37 cellular contexts compared by ENCODE assay signal in the genomic region with DNA sequence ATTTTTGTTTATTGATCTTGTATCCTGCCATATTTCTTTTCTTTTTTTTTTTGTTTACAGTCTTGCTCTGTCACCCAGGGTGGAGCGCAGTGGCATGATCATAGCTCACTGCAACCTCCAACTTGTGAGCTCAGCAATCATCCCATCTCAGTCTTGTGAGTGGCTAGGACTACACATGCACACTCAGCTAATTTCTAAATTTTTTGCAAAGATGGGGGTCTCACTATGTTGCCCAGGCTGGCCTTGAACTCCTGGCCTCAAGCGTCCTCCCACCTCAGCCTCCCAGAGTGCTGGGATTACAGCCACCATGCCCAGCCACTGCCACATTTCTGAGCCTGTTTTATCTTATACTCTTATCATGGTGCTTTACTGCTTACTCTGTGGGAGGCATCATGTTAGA.
"Had no signal": no experiment of that assay in that cellular context is flagged by ENCODE, and none has a peak within 500 bp of the region (broad histone marks: within the 10 kb centered on the region; RNA-seq: fewer than 3 reads in every experiment).

No MANE protein-coding gene starts in this region.

- H3K4me3 ChIP-seq: adrenal gland, body of pancreas, breast epithelium had no signal

- H3K36me3 Mint-ChIP-seq: activated CD8-positive, alpha-beta memory T cell treated with anti-CD3 and anti-CD28 coated beads, Interleukin-2, amount 10 ng/mL, durations not matched to agents 7 days and 5 days; activated naive CD4-positive, alpha-beta T cell treated with anti-CD3 and anti-CD28 coated beads, Interleukin-2, amount 10 ng/mL, durations not matched to agents 7 days and 5 days; activated naive CD4-positive, alpha-beta T cell treated with anti-CD3 and anti-CD28 coated beads, Interleukin-2, amount 50 U/mL, for 24 hours; activated naive CD8-positive, alpha-beta T cell treated with anti-CD3 and anti-CD28 coated beads, Interleukin-2, amount 10 ng/mL, durations not matched to agents 7 days and 5 days had no signal

- H3K27me3 Mint-ChIP-seq: activated CD4-positive, alpha-beta memory T cell treated with anti-CD3 and anti-CD28 coated beads, Interleukin-2, amount 10 ng/mL, durations not matched to agents 7 days and 5 days; activated CD4-positive, alpha-beta T cell treated with anti-CD3 and anti-CD28 coated beads for 36 hours; activated CD4-positive, alpha-beta T cell treated with anti-CD3 and anti-CD28 coated beads, Interleukin-2, amount 10 ng/mL, durations not matched to agents 7 days and 5 days; activated CD8-positive, alpha-beta memory T cell treated with anti-CD3 and anti-CD28 coated beads, Interleukin-2, amount 10 ng/mL, durations not matched to agents 7 days and 5 days; activated naive CD4-positive, alpha-beta T cell treated with anti-CD3 and anti-CD28 coated beads, Interleukin-2, amount 50 U/mL, for 24 hours; activated naive CD8-positive, alpha-beta T cell; activated naive CD8-positive, alpha-beta T cell treated with anti-CD3 and anti-CD28 coated beads, Interleukin-2, amount 10 ng/mL, durations not matched to agents 7 days and 5 days; activated T-cell treated with anti-CD3 and anti-CD28 coated beads, Interleukin-2, amount 50 U/mL, for 24 hours had no signal

- H3K27ac ChIP-seq: adrenal gland, body of pancreas, brain microvascular endothelial cell, breast epithelium, VCaP had no signal

- FAIRE-seq: astrocyte, TTC549 had no signal

- H3K4me3 Mint-ChIP-seq: activated CD4-positive, alpha-beta memory T cell treated with anti-CD3 and anti-CD28 coated beads, Interleukin-2, amount 10 ng/mL, durations not matched to agents 7 days and 5 days; activated CD4-positive, alpha-beta T cell treated with anti-CD3 and anti-CD28 coated beads for 36 hours; activated CD4-positive, alpha-beta T cell treated with anti-CD3 and anti-CD28 coated beads, Interleukin-2, amount 10 ng/mL, durations not matched to agents 7 days and 5 days; activated CD8-positive, alpha-beta memory T cell treated with anti-CD3 and anti-CD28 coated beads, Interleukin-2, amount 10 ng/mL, durations not matched to agents 7 days and 5 days; activated CD8-positive, alpha-beta T cell treated with anti-CD3 and anti-CD28 coated beads, Interleukin-2, amount 10 ng/mL, durations not matched to agents 7 days and 5 days; activated naive CD4-positive, alpha-beta T cell treated with anti-CD3 and anti-CD28 coated beads, Interleukin-2, amount 10 ng/mL, durations not matched to agents 7 days and 5 days; activated naive CD4-positive, alpha-beta T cell treated with anti-CD3 and anti-CD28 coated beads, Interleukin-2, amount 50 U/mL, for 24 hours; activated naive CD8-positive, alpha-beta T cell; activated naive CD8-positive, alpha-beta T cell treated with anti-CD3 and anti-CD28 coated beads, Interleukin-2, amount 10 ng/mL, durations not matched to agents 7 days and 5 days; activated T-cell treated with anti-CD3 and anti-CD28 coated beads, Interleukin-2, amount 50 U/mL, for 24 hours; T-helper 1 cell treated with Interleukin-12 subunit alpha and Interleukin-12 subunit beta and Interleukin-4 antibody, amounts not matched to agents 30 μg/mL and 1 μg/mL, for 36 hours; T-helper 2 cell treated with Interferon-gamma antibody and Interleukin-4, amounts not matched to agents 5 μg/mL and 100 μg/mL, for 36 hours had no signal

- H3K9me3 Mint-ChIP-seq: activated naive CD4-positive, alpha-beta T cell treated with anti-CD3 and anti-CD28 coated beads, Interleukin-2, amount 10 ng/mL, durations not matched to agents 7 days and 5 days; activated naive CD8-positive, alpha-beta T cell treated with anti-CD3 and anti-CD28 coated beads, Interleukin-2, amount 10 ng/mL, durations not matched to agents 7 days and 5 days; activated T-cell treated with anti-CD3 and anti-CD28 coated beads, Interleukin-2, amount 50 U/mL, for 24 hours had no signal

- DNase-seq: activated CD4-positive, alpha-beta memory T cell treated with anti-CD3 and anti-CD28 coated beads, Interleukin-2, amount 10 ng/mL, durations not matched to agents 7 days and 5 days; activated CD4-positive, alpha-beta T cell treated with anti-CD3 and anti-CD28 coated beads for 1 hour; activated CD4-positive, alpha-beta T cell treated with anti-CD3 and anti-CD28 coated beads for 36 hours; activated CD4-positive, alpha-beta T cell treated with anti-CD3 and anti-CD28 coated beads for 48 hours; activated CD4-positive, alpha-beta T cell treated with anti-CD3 and anti-CD28 coated beads, Interleukin-2, amount 10 ng/mL, durations not matched to agents 7 days and 5 days; activated CD4-positive, alpha-beta T cell treated with anti-CD3 and anti-CD28 coated beads, Interleukin-2, amount 50 U/mL, for 48 hours; activated CD4-positive, CD25-positive, alpha-beta regulatory T cell; activated CD8-positive, alpha-beta memory T cell treated with anti-CD3 and anti-CD28 coated beads for 24 hours; activated CD8-positive, alpha-beta memory T cell treated with anti-CD3 and anti-CD28 coated beads, Interleukin-2, amount 10 ng/mL, durations not matched to agents 7 days and 5 days; activated CD8-positive, alpha-beta memory T cell treated with anti-CD3 and anti-CD28 coated beads, Interleukin-2, amount 50 U/mL, for 48 hours; activated CD8-positive, alpha-beta T cell treated with anti-CD3 and anti-CD28 coated beads, Interleukin-2, amount 10 ng/mL, durations not matched to agents 7 days and 5 days; activated effector memory CD4-positive, alpha-beta T cell treated with Interleukin-2 at 50 U/mL for 16 hours; activated gamma-delta T cell; activated naive CD4-positive, alpha-beta T cell treated with anti-CD3 and anti-CD28 coated beads, Interleukin-2, amount 10 ng/mL, durations not matched to agents 7 days and 5 days; activated naive CD4-positive, alpha-beta T cell treated with Interleukin-2 at 50 U/mL for 16 hours; activated naive CD8-positive, alpha-beta T cell treated with anti-CD3 and anti-CD28 coated beads, Interleukin-2, amount 10 ng/mL, durations not matched to agents 7 days and 5 days; activated T-cell treated with anti-CD3 and anti-CD28 coated beads, Interleukin-2, amount 50 U/mL, for 24 hours; activated T-cell treated with anti-CD3 and anti-CD28 coated beads, Interleukin-2, amount 50 U/mL, for 48 hours; adrenal gland; amniotic stem cell; aorta; body of pancreas; brain microvascular endothelial cell; central memory CD4-positive, alpha-beta T cell; T-helper 1 cell; T-helper 2 cell; T-helper 9 cell had no signal

- H3K4me1 ChIP-seq: body of pancreas, breast epithelium had no signal

- H3K27ac Mint-ChIP-seq: activated CD4-positive, alpha-beta memory T cell treated with anti-CD3 and anti-CD28 coated beads, Interleukin-2, amount 10 ng/mL, durations not matched to agents 7 days and 5 days; activated CD4-positive, alpha-beta T cell treated with anti-CD3 and anti-CD28 coated beads for 36 hours; activated CD4-positive, alpha-beta T cell treated with anti-CD3 and anti-CD28 coated beads, Interleukin-2, amount 10 ng/mL, durations not matched to agents 7 days and 5 days; activated CD8-positive, alpha-beta memory T cell treated with anti-CD3 and anti-CD28 coated beads, Interleukin-2, amount 10 ng/mL, durations not matched to agents 7 days and 5 days; activated CD8-positive, alpha-beta T cell treated with anti-CD3 and anti-CD28 coated beads, Interleukin-2, amount 10 ng/mL, durations not matched to agents 7 days and 5 days; activated naive CD4-positive, alpha-beta T cell treated with anti-CD3 and anti-CD28 coated beads, Interleukin-2, amount 10 ng/mL, durations not matched to agents 7 days and 5 days; activated naive CD4-positive, alpha-beta T cell treated with anti-CD3 and anti-CD28 coated beads, Interleukin-2, amount 50 U/mL, for 24 hours; activated naive CD8-positive, alpha-beta T cell; activated naive CD8-positive, alpha-beta T cell treated with anti-CD3 and anti-CD28 coated beads, Interleukin-2, amount 10 ng/mL, durations not matched to agents 7 days and 5 days; activated T-cell treated with anti-CD3 and anti-CD28 coated beads, Interleukin-2, amount 50 U/mL, for 24 hours; activated T-helper 2 cell treated with anti-CD3 and anti-CD28 coated beads, Interferon-gamma antibody, Interleukin-2, Interleukin-4, amounts not matched to agents 10 μg/mL and 5 μg/mL and 100 μg/mL, durations not matched to agents 14 hours and 24 hours and 36 hours; T-helper 1 cell treated with Interleukin-12 subunit alpha and Interleukin-12 subunit beta and Interleukin-4 antibody, amounts not matched to agents 30 μg/mL and 1 μg/mL, for 36 hours; T-helper 2 cell treated with Interferon-gamma antibody and Interleukin-4, amounts not matched to agents 5 μg/mL and 100 μg/mL, for 36 hours had no signal

- H3K36me3 ChIP-seq: adrenal gland, brain microvascular endothelial cell, breast epithelium had no signal

- H3K9me3 ChIP-seq: adrenal gland, body of pancreas had no signal

- ATAC-seq: activated CD4-positive, alpha-beta T cell treated with anti-CD3 and anti-CD28 coated beads for 36 hours; activated CD4-positive, CD25-positive, alpha-beta regulatory T cell treated with anti-CD3 and anti-CD28 coated beads, Interleukin-2, amount 50 U/mL, for 24 hours; activated CD8-positive, alpha-beta memory T cell treated with anti-CD3 and anti-CD28 coated beads, Interleukin-2, amount 10 ng/mL, durations not matched to agents 7 days and 5 days; activated CD8-positive, alpha-beta T cell treated with anti-CD3 and anti-CD28 coated beads, Interleukin-2, amount 10 ng/mL, durations not matched to agents 7 days and 5 days; body of pancreas had no signal

- H3K27me3 ChIP-seq: adrenal gland, body of pancreas, brain microvascular endothelial cell, breast epithelium had no signal

- H3K4me1 Mint-ChIP-seq: activated CD4-positive, alpha-beta memory T cell treated with anti-CD3 and anti-CD28 coated beads, Interleukin-2, amount 10 ng/mL, durations not matched to agents 7 days and 5 days; activated CD4-positive, alpha-beta T cell treated with anti-CD3 and anti-CD28 coated beads for 36 hours; activated CD4-positive, alpha-beta T cell treated with anti-CD3 and anti-CD28 coated beads, Interleukin-2, amount 10 ng/mL, durations not matched to agents 7 days and 5 days; activated CD8-positive, alpha-beta memory T cell treated with anti-CD3 and anti-CD28 coated beads, Interleukin-2, amount 10 ng/mL, durations not matched to agents 7 days and 5 days; activated naive CD4-positive, alpha-beta T cell treated with anti-CD3 and anti-CD28 coated beads, Interleukin-2, amount 10 ng/mL, durations not matched to agents 7 days and 5 days; activated naive CD4-positive, alpha-beta T cell treated with anti-CD3 and anti-CD28 coated beads, Interleukin-2, amount 50 U/mL, for 24 hours; activated naive CD8-positive, alpha-beta T cell treated with anti-CD3 and anti-CD28 coated beads, Interleukin-2, amount 10 ng/mL, durations not matched to agents 7 days and 5 days had no signal
